Comparison of ENCODE assay signal across 9 cellular contexts in genomic region chr10:100968037-100968736, GRCh38. TPM values are rescaled to one million over a fixed set of nuclear protein-coding genes. Genes with fewer than 3 reads are reported as not detected.
DNase-seq lines count a peak whose midpoint lies in the region; ATAC-seq lines count a peak whose summit lies in the region.
"Had no signal": no experiment of that assay in that cellular context is flagged by ENCODE, and none has a peak within 500 bp of the region (broad histone marks: within the 10 kb centered on the region; RNA-seq: fewer than 3 reads in every experiment).

No MANE protein-coding gene starts in this region.

- H3K27me3 Mint-ChIP-seq in activated naive CD4-positive, alpha-beta T cell treated with anti-CD3 and anti-CD28 coated beads for 36 hours (ENCODE audit: low read depth) = no peaks in the 10 kb centered on the region
- H3K27me3 Mint-ChIP-seq in T-cell = peaks cover 0 to 4% of the 10 kb centered on the region in 2 donors
- H3K27me3 Mint-ChIP-seq in immature natural killer cell (ENCODE audit: low read depth in 3 of 3) = peaks cover 2 to 12% (median 3%) of the 10 kb centered on the region in 3 donors
- H3K27me3 Mint-ChIP-seq in stimulated activated memory B cell treated with anti-CD40 and anti-IgM and Interleukin-4, amounts not matched to agents 10 μg/mL and 1 μg/mL and 100 μg/mL, for 72 hours = no peaks in the 10 kb centered on the region

- POLR2A ChIA-PET in T-cell (lab: Charles Lee) = no interaction called here

- CTCF ChIA-PET in activated naive CD4-positive, alpha-beta T cell treated with anti-CD3 and anti-CD28 coated beads for 36 hours (lab: Charles Lee) = interaction anchor here (0.8 to 4.3 kb wide), 8 partner anchors 10 to 46 kb away, joined by 3 to 12 read pairs (median 4); no protein-coding TSS in a partner anchor
- CTCF ChIA-PET in T-cell (lab: Charles Lee) = interaction anchor here in 1 of 2 donors (0.6 to 0.9 kb wide), 3 partner anchors 11 to 1965 kb away, joined by 3 read pairs; no protein-coding TSS in a partner anchor

- no peak overlapping the region for H3K27ac Mint-ChIP-seq in activated naive CD4-positive, alpha-beta T cell treated with anti-CD3 and anti-CD28 coated beads for 36 hours
- no peak overlapping the region for H3K27ac Mint-ChIP-seq in T-cell
- H3K27ac Mint-ChIP-seq in immature natural killer cell = peak overlapping the region in 2 of 6 donors; percentile 18 to 57
- H3K27ac Mint-ChIP-seq in stimulated activated memory B cell treated with anti-CD40 and anti-IgM and Interleukin-4, amounts not matched to agents 10 μg/mL and 1 μg/mL and 100 μg/mL, for 72 hours = no peak overlapping the region

- H3K36me3 Mint-ChIP-seq in activated naive CD4-positive, alpha-beta T cell treated with anti-CD3 and anti-CD28 coated beads for 36 hours (ENCODE audit: low read depth) = no peaks in the 10 kb centered on the region
- no peaks in the 10 kb centered on the region for H3K36me3 Mint-ChIP-seq in T-cell
- H3K36me3 Mint-ChIP-seq in immature natural killer cell = peaks cover 0 to 9% (median 6%) of the 10 kb centered on the region in 3 donors
- H3K36me3 Mint-ChIP-seq in stimulated activated memory B cell treated with anti-CD40 and anti-IgM and Interleukin-4, amounts not matched to agents 10 μg/mL and 1 μg/mL and 100 μg/mL, for 72 hours = peaks cover 12% of the 10 kb centered on the region

- H3K4me3 Mint-ChIP-seq in activated naive CD4-positive, alpha-beta T cell treated with anti-CD3 and anti-CD28 coated beads for 36 hours = peak overlapping the region; percentile 59
- H3K4me3 Mint-ChIP-seq in T-cell = peak overlapping the region; percentile 57 to 74 (median 58)
- H3K4me3 Mint-ChIP-seq in immature natural killer cell = peak overlapping the region; percentile 22 to 79 (median 66)
- peak overlapping the region; percentile 78 for H3K4me3 Mint-ChIP-seq in stimulated activated memory B cell treated with anti-CD40 and anti-IgM and Interleukin-4, amounts not matched to agents 10 μg/mL and 1 μg/mL and 100 μg/mL, for 72 hours

- intact Hi-C loops in activated naive CD4-positive, alpha-beta T cell treated with anti-CD3 and anti-CD28 coated beads for 36 hours (cut with micrococcal nuclease) = loop anchor here (5.0 kb wide), 1 partner anchor 44 kb away; no protein-coding TSS in a partner anchor

- no peaks in the 10 kb centered on the region for H3K9me3 Mint-ChIP-seq in activated naive CD4-positive, alpha-beta T cell treated with anti-CD3 and anti-CD28 coated beads for 36 hours
- no peaks in the 10 kb centered on the region for H3K9me3 Mint-ChIP-seq in T-cell
- no peaks in the 10 kb centered on the region for H3K9me3 Mint-ChIP-seq in immature natural killer cell
- no peaks in the 10 kb centered on the region for H3K9me3 Mint-ChIP-seq in stimulated activated memory B cell treated with anti-CD40 and anti-IgM and Interleukin-4, amounts not matched to agents 10 μg/mL and 1 μg/mL and 100 μg/mL, for 72 hours

- no peak for ATAC-seq in T-cell (replicated peaks in 1 of 4)
- no peak for ATAC-seq in stimulated activated memory B cell treated with anti-CD40 and anti-IgM and Interleukin-4, amounts not matched to agents 10 μg/mL and 1 μg/mL and 100 μg/mL, for 72 hours

- no peak for DNase-seq in activated naive CD4-positive, alpha-beta T cell treated with anti-CD3 and anti-CD28 coated beads for 36 hours
- DNase-seq in activated naive CD4-positive, alpha-beta T cell (lab: John Stamatoyannopoulos, UW) = no peak
- DNase-seq in T-cell (no peak), immature natural killer cell (no peak), OCI-M2 (lab: John Stamatoyannopoulos, UW; ENCODE audit: unreplicated experiment) (no peak), CD1c-positive myeloid dendritic cell (ENCODE audit: extremely low spot score) (no peak), AG20443 (ENCODE audit: low spot score) (no peak)
- DNase-seq: KG1 had no signal

- peaks cover 8% of the 10 kb centered on the region for H3K4me1 Mint-ChIP-seq in activated naive CD4-positive, alpha-beta T cell treated with anti-CD3 and anti-CD28 coated beads for 36 hours (ENCODE audit: low read depth)
- H3K4me1 Mint-ChIP-seq in T-cell (peaks cover 8 to 18% (median 12%) of the 10 kb centered on the region in 3 donors), immature natural killer cell (peaks cover 15 to 21% of the 10 kb centered on the region in 2 donors)
- peaks cover 30% of the 10 kb centered on the region for H3K4me1 Mint-ChIP-seq in stimulated activated memory B cell treated with anti-CD40 and anti-IgM and Interleukin-4, amounts not matched to agents 10 μg/mL and 1 μg/mL and 100 μg/mL, for 72 hours

RNA-seq across cellular contexts. Expression of gene SEMA4G, which starts 1.1 kb away (rescaled TPM):
- under 1 TPM; 0.48 to 0.59 TPM for total RNA-seq in activated naive CD4-positive, alpha-beta T cell treated with anti-CD3 and anti-CD28 coated beads for 36 hours
- 1 to 10 TPM; 1.1 to 2.8 (median 1.4) TPM for total RNA-seq in T-cell
- under 1 TPM in 1 of 3 donors, not detected in 2; 0.35 TPM for polyA plus RNA-seq in immature natural killer cell

RNA-seq across cellular contexts. Expression of gene MRPL43, which starts 19.1 kb away (rescaled TPM):
- total RNA-seq in activated naive CD4-positive, alpha-beta T cell treated with anti-CD3 and anti-CD28 coated beads for 36 hours = 10 to 100 TPM; 45.0 to 47.3 TPM
- total RNA-seq in T-cell = 10 to 100 TPM; 36.2 to 67.6 (median 60.4) TPM
- 100 to 1,000 TPM; 117 to 163 (median 129) TPM for polyA plus RNA-seq in immature natural killer cell

RNA-seq across cellular contexts. Expression of gene TWNK, which starts 19.2 kb away (rescaled TPM):
- total RNA-seq in activated naive CD4-positive, alpha-beta T cell treated with anti-CD3 and anti-CD28 coated beads for 36 hours = 10 to 100 TPM; 10.4 to 11.4 TPM
- total RNA-seq in T-cell = 10 to 100 TPM in 3 of 5 donors, 1 to 10 TPM in 2; 5.3 to 20.2 (median 16.9) TPM
- 1 to 10 TPM in 1 of 3 donors, under 1 TPM in 1, not detected in 1; 0.76 to 5.7 TPM for polyA plus RNA-seq in immature natural killer cell

RNA-seq across cellular contexts. Expression of gene LZTS2, which starts 31.4 kb away (rescaled TPM):
- 1 to 10 TPM; 8.3 to 8.9 TPM for total RNA-seq in activated naive CD4-positive, alpha-beta T cell treated with anti-CD3 and anti-CD28 coated beads for 36 hours
- total RNA-seq in T-cell = 10 to 100 TPM; 16.4 to 39.5 (median 35.4) TPM
- 10 to 100 TPM in 1 of 3 donors, 1 to 10 TPM in 2; 5.8 to 13.1 (median 7.1) TPM for polyA plus RNA-seq in immature natural killer cell

RNA-seq across cellular contexts. Expression of gene SLF2, which starts 55.4 kb away (rescaled TPM):
- 10 to 100 TPM; 29.3 to 30.3 TPM for total RNA-seq in activated naive CD4-positive, alpha-beta T cell treated with anti-CD3 and anti-CD28 coated beads for 36 hours
- total RNA-seq in T-cell = 10 to 100 TPM; 20.0 to 43.0 (median 31.3) TPM
- 10 to 100 TPM in 1 of 3 donors, 1 to 10 TPM in 2; 6.1 to 21.3 (median 8.9) TPM for polyA plus RNA-seq in immature natural killer cell
